In genomic region chr17:14113137-14113536, GRCh38 we compare ENCODE assay signal across 21 cellular contexts.
"Had no signal": no experiment of that assay in that cellular context is flagged by ENCODE, and none has a peak within 500 bp of the region (broad histone marks: within the 10 kb centered on the region; RNA-seq: fewer than 3 reads in every experiment).

No MANE protein-coding gene starts in this region.

- DNase-seq: activated CD4-positive, alpha-beta memory T cell treated with anti-CD3 and anti-CD28 coated beads, Interleukin-2, amount 10 ng/mL, durations not matched to agents 7 days and 5 days; activated CD4-positive, alpha-beta T cell treated with anti-CD3 and anti-CD28 coated beads for 48 hours; activated CD4-positive, CD25-positive, alpha-beta regulatory T cell; activated gamma-delta T cell; anterior cingulate cortex; body of pancreas; foreskin melanocyte; glutamatergic neuron; immature natural killer cell; lower lobe of right lung; naive thymus-derived CD8-positive, alpha-beta T cell; retina; stimulated activated CD4-positive, alpha-beta T cell treated with anti-CD3 and anti-CD28 coated beads, Interleukin-4, amount 100 ng/mL, for 24 hours; stimulated activated naive CD8-positive, alpha-beta T cell treated with anti-CD3 and anti-CD28 coated beads, Interleukin-15, Interleukin-2, amounts not matched to agents 100 U/mL and 50 U/mL, for 24 hours; upper lobe of right lung had no signal

- H3K27ac ChIP-seq: body of pancreas, cardiac muscle cell, hepatocyte, lower lobe of right lung, upper lobe of right lung had no signal

- H3K4me1 ChIP-seq: lower lobe of right lung, upper lobe of right lung had no signal

- H3K27me3 ChIP-seq: body of pancreas, cardiac muscle cell, hepatocyte, upper lobe of right lung had no signal

- H3K36me3 Mint-ChIP-seq: immature natural killer cell had no signal

- ATAC-seq: body of pancreas; left lobe of liver; lower lobe of right lung; naive thymus-derived CD8-positive, alpha-beta T cell; stimulated activated naive CD8-positive, alpha-beta T cell treated with anti-CD3 and anti-CD28 coated beads, Interleukin-15, Interleukin-2, amounts not matched to agents 100 U/mL and 50 U/mL, for 24 hours; upper lobe of right lung had no signal

- H3K27ac Mint-ChIP-seq: activated CD4-positive, alpha-beta memory T cell treated with anti-CD3 and anti-CD28 coated beads, Interleukin-2, amount 10 ng/mL, durations not matched to agents 7 days and 5 days; activated T-helper 1 cell treated with anti-CD3 and anti-CD28 coated beads, Interleukin-12 subunit alpha, Interleukin-12 subunit beta, Interleukin-2, Interleukin-4 antibody, amounts not matched to agents 30 ng/mL and 10 ng/mL and 1 ng/mL, durations not matched to agents 14 hours and 24 hours and 36 hours; progenitor cell of endocrine pancreas had no signal

- H3K9me3 Mint-ChIP-seq: activated CD4-positive, alpha-beta memory T cell treated with anti-CD3 and anti-CD28 coated beads, Interleukin-2, amount 10 ng/mL, durations not matched to agents 7 days and 5 days; immature natural killer cell had no signal

- H3K4me3 Mint-ChIP-seq: activated CD4-positive, alpha-beta memory T cell treated with anti-CD3 and anti-CD28 coated beads, Interleukin-2, amount 10 ng/mL, durations not matched to agents 7 days and 5 days; activated naive CD4-positive, alpha-beta T cell treated with anti-CD3 and anti-CD28 coated beads, Interleukin-2, amount 50 U/mL, for 24 hours; activated T-helper 1 cell treated with anti-CD3 and anti-CD28 coated beads, Interleukin-12 subunit alpha, Interleukin-12 subunit beta, Interleukin-2, Interleukin-4 antibody, amounts not matched to agents 30 ng/mL and 10 ng/mL and 1 ng/mL, durations not matched to agents 14 hours and 24 hours and 36 hours; immature natural killer cell; naive thymus-derived CD8-positive, alpha-beta T cell had no signal

- H3K27me3 Mint-ChIP-seq: activated CD4-positive, alpha-beta memory T cell treated with anti-CD3 and anti-CD28 coated beads, Interleukin-2, amount 10 ng/mL, durations not matched to agents 7 days and 5 days; activated naive CD4-positive, alpha-beta T cell treated with anti-CD3 and anti-CD28 coated beads, Interleukin-2, amount 50 U/mL, for 24 hours; naive thymus-derived CD8-positive, alpha-beta T cell; progenitor cell of endocrine pancreas had no signal
